In the genomic region with DNA sequence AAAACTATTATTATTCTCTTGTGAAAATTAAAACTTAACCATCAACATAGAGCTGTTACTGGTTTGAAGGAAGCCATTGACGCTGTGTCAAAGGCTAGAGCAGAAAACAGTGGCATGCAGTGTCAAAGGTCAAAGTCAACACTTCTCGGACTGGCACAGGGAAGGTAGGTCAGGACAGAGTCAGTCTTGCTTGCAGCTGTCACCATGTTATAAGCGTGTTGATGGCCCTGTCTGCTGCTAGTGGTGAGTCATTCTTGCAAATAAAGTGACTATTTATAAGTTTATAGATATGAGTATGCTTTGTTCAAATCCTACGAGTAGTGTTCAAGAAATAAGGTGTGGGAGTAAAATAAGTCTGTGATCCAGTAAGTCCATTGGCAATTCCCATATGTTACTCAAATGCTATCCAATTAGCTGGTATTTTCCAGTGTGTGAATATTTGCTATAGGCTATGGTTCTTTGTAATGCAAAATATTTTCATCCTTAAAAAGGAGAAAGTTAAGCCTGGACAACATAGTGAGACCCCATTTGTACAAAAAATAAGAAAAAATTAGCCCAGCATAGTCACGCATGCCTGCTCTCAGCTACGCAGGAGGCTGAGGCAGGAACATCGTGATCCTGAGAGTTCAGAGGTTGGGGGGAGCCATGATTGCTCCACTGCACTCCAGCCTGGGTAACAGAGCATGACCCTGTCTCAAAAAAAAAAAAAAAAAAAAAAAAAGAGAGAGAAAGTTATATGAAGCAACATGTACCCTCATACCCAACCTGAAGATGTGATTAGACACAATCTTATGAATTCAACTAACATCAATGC, we compare ENCODE assay signal across 8 cellular contexts. TPM values are rescaled to one million over a fixed set of nuclear protein-coding genes. Genes with fewer than 3 reads are reported as not detected.
DNase-seq lines count a peak whose midpoint lies in the region; ATAC-seq and TF ChIP-seq lines count a peak whose summit lies in the region.

No MANE protein-coding gene starts in this region.

- intact Hi-C loops in heart right ventricle (cut with DNase I): loop anchor here (2.0 to 10.0 kb wide), 13 partner anchors 89 to 368 kb away; no protein-coding TSS in a partner anchor
- intact Hi-C loops in dorsolateral prefrontal cortex (cut with DNase I): loop anchor here (5.0 to 10.0 kb wide), 3 partner anchors 125 to 363 kb away; no protein-coding TSS in a partner anchor

- WGBS in heart right ventricle, 2 donors: 49 to 52% methylated on average over 7 of the region's 7 CpGs

- peak overlapping the region; percentile 9; the same call in 1 of the 2 replicates for H3K4me3 ChIP-seq in AG10803 (ENCODE audit: low read length)
- no peak overlapping the region for H3K4me3 ChIP-seq in OCI-LY1 (ENCODE audit: low read depth, low read length, poor library complexity, severe bottlenecking)
- peak overlapping the region in 3 of 10 donors; percentile 22 to 31 (median 26) for H3K4me3 ChIP-seq in heart right ventricle
- H3K4me3 ChIP-seq in dorsolateral prefrontal cortex: peak overlapping the region in 15 of 59 donors; percentile 10 to 54 (median 40)

- no peaks in the 10 kb centered on the region for H3K79me2 ChIP-seq in OCI-LY1 (ENCODE audit: insufficient read depth, low read length)

- 0 out of 2 replicates have a peak overlapping the region, but pooled peaks have one; percentile 62 for H3K4me2 ChIP-seq in OCI-LY1 (ENCODE audit: low read length)

- no peak overlapping the region for H3K27ac ChIP-seq in OCI-LY1 (ENCODE audit: low read depth, low read length, poor library complexity, severe bottlenecking)
- peak overlapping the region in 7 of 10 donors; percentile 29 to 74 (median 51) for H3K27ac ChIP-seq in heart right ventricle
- peak overlapping the region in 14 of 59 donors; percentile 3 to 76 (median 42) for H3K27ac ChIP-seq in dorsolateral prefrontal cortex

- TF ChIP-seq CTCF in AG10803 (conservative IDR thresholded peaks at IDR 0.05; ENCODE audit: low read length) (no peak), OCI-LY1 (IDR thresholded peaks at IDR 0.05; ENCODE audit: low read length) (no peak), heart right ventricle (IDR thresholded peaks at IDR 0.05) (no peak), dorsolateral prefrontal cortex (IDR thresholded peaks at IDR 0.05 in 54 of 56, conservative IDR thresholded peaks at IDR 0.05 in 2 of 56; ENCODE audit: low read depth in 1 of 56, partially characterized antibody in 56 of 56) (no peak)

- H3K4me1 ChIP-seq in OCI-LY1 (ENCODE audit: insufficient read depth, low read length, severe bottlenecking): peaks cover 17% of the 10 kb centered on the region
- peaks cover 0 to 21% (median 12%) of the 10 kb centered on the region in 9 donors for H3K4me1 ChIP-seq in heart right ventricle

- H3K27me3 ChIP-seq in OCI-LY1 (ENCODE audit: insufficient read depth, low read length): no peaks in the 10 kb centered on the region
- peaks cover 0 to 20% (median 0%) of the 10 kb centered on the region in 7 donors for H3K27me3 ChIP-seq in heart right ventricle
- peaks cover 0 to 3% (median 0%) of the 10 kb centered on the region in 45 donors for H3K27me3 ChIP-seq in dorsolateral prefrontal cortex

- ATAC-seq in GM21786 (IDR thresholded peaks at IDR 0.05; ENCODE audit: unreplicated experiment) (peak; percentile 47), heart right ventricle (peak; percentile 40 to 84 (median 70)), GM21825 (IDR thresholded peaks at IDR 0.05; ENCODE audit: unreplicated experiment) (no peak)

- H2AFZ ChIP-seq in OCI-LY1 (ENCODE audit: low read length): no peak overlapping the region

- no peak overlapping the region for H3K9ac ChIP-seq in OCI-LY1 (ENCODE audit: low read length)

- H3K36me3 ChIP-seq in OCI-LY1 (ENCODE audit: insufficient read depth, low read length) (no peaks in the 10 kb centered on the region), heart right ventricle (no peaks in the 10 kb centered on the region)

- H3F3A ChIP-seq in OCI-LY1 (ENCODE audit: insufficient read depth, low read length): no peaks in the 10 kb centered on the region

- no peaks in the 10 kb centered on the region for H3K9me3 ChIP-seq in OCI-LY1 (ENCODE audit: low read length)
- H3K9me3 ChIP-seq in heart right ventricle: no peaks in the 10 kb centered on the region

- H3K9me2 ChIP-seq in OCI-LY1 (ENCODE audit: low read depth, low read length): no peaks in the 10 kb centered on the region

- H4K20me1 ChIP-seq in OCI-LY1 (ENCODE audit: insufficient read depth, low read length): no peaks in the 10 kb centered on the region

- DNase-seq in AG10803 (ENCODE audit: low read depth) (peak; percentile 12), heart right ventricle (no peak), NCI-H2196 (lab: John Stamatoyannopoulos, UW; ENCODE audit: unreplicated experiment) (no peak), dorsolateral prefrontal cortex (no peak), NCI-H1092 treated with DMSO at 0.1 percent for 48 hours (lab: John Stamatoyannopoulos, UW) (no peak)

RNA-seq across cellular contexts. Expression of gene TINAGL1, which starts 26.3 kb away (rescaled TPM):
- total RNA-seq in heart right ventricle (100 to 1,000 TPM; 139 to 336 (median 188) TPM), dorsolateral prefrontal cortex (10 to 100 TPM in 105 of 120 experiments, 1 to 10 TPM in 15; 6.6 to 45.5 (median 15.6) TPM)
- 100 to 1,000 TPM; 268 to 332 TPM for polyA plus RNA-seq in heart right ventricle
